ENCODE assay signal across 16 cellular contexts in genomic region chr4:803884-804283, GRCh38. TPM values are rescaled to one million over a fixed set of nuclear protein-coding genes. Genes with fewer than 3 reads are reported as not detected.
DNase-seq lines count a peak whose midpoint lies in the region; ATAC-seq and TF ChIP-seq lines count a peak whose summit lies in the region.
"Had no signal": no experiment of that assay in that cellular context is flagged by ENCODE, and none has a peak within 500 bp of the region (broad histone marks: within the 10 kb centered on the region; RNA-seq: fewer than 3 reads in every experiment).

No MANE protein-coding gene starts in this region.

- peaks cover 18% of the 10 kb centered on the region for H3K36me3 Mint-ChIP-seq in Caco-2 (ENCODE audit: insufficient read depth, unreplicated experiment)
- H3K36me3 Mint-ChIP-seq: CD4-positive, alpha-beta memory T cell had no signal

- TF ChIP-seq CTCF in Caco-2 (IDR thresholded peaks at IDR 0.05; ENCODE audit: insufficient read depth in 1 of 2, low read depth in 1 of 2, low read length in 1 of 2, severe bottlenecking in 1 of 2, unreplicated experiment in 1 of 2) (no peak), osteoblast (IDR thresholded peaks at IDR 0.05; ENCODE audit: extremely low read depth, low read depth, low read length) (no peak), left lung (IDR thresholded peaks at IDR 0.05) (no peak)

- peak overlapping the region; percentile 41 for H3K27ac ChIP-seq in caudate nucleus (ENCODE audit: low read depth, low read length)
- no peak overlapping the region for H3K27ac ChIP-seq in osteoblast (ENCODE audit: low read depth, low read length)
- H3K27ac ChIP-seq in left lung = no peak overlapping the region

- H3K79me2 ChIP-seq in osteoblast (ENCODE audit: insufficient read depth, low read length) = no peaks in the 10 kb centered on the region

- H3K27me3 Mint-ChIP-seq in Caco-2 (ENCODE audit: insufficient read depth, unreplicated experiment) = no peaks in the 10 kb centered on the region

- no peaks in the 10 kb centered on the region for H3K27me3 ChIP-seq in Caco-2 (replicated peaks; ENCODE audit: control insufficient read depth, insufficient read depth, low read length)
- no peaks in the 10 kb centered on the region for H3K27me3 ChIP-seq in osteoblast (ENCODE audit: insufficient read depth, low read length)
- peaks cover 0 to 37% of the 10 kb centered on the region in 2 donors for H3K27me3 ChIP-seq in left lung

- peaks cover 7% of the 10 kb centered on the region for H3K4me1 ChIP-seq in Caco-2
- no peaks in the 10 kb centered on the region for H3K4me1 ChIP-seq in osteoblast (ENCODE audit: insufficient read depth, low read length)
- no peaks in the 10 kb centered on the region for H3K4me1 ChIP-seq in left lung
- H3K4me1 ChIP-seq: HAP-1 had no signal

- intact Hi-C loops in Caco-2 (cut with micrococcal nuclease; ENCODE audit: unreplicated experiment) (no loop called here), left lung (cut with DNase I) (no loop called here)

- ATAC-seq in HG02678 (IDR thresholded peaks at IDR 0.05; ENCODE audit: unreplicated experiment) (no peak), GM19324 (IDR thresholded peaks at IDR 0.05; ENCODE audit: low FRiP score, unreplicated experiment) (no peak), left lung (no peak)
- ATAC-seq: GM12878 had no signal

- no peaks in the 10 kb centered on the region for H3K9me3 ChIP-seq in Caco-2
- H3K9me3 ChIP-seq in osteoblast (ENCODE audit: low read depth, low read length) = peaks cover 4% of the 10 kb centered on the region
- H3K9me3 ChIP-seq in left lung = no peaks in the 10 kb centered on the region

- no peaks in the 10 kb centered on the region for H4K20me1 ChIP-seq in osteoblast (ENCODE audit: insufficient read depth, low read length)

- H2AFZ ChIP-seq in osteoblast (ENCODE audit: low read length) = no peak overlapping the region

- BruUV-seq in Caco-2 (replicated peaks; lab: Mats Ljungman, UMichigan) = no TSS peak

- peaks cover 1% of the 10 kb centered on the region; the same call in 1 of the 2 replicates for H3K36me3 ChIP-seq in Caco-2 (ENCODE audit: control insufficient read depth, insufficient read depth, low read length)
- no peaks in the 10 kb centered on the region for H3K36me3 ChIP-seq in osteoblast (ENCODE audit: insufficient read depth, low read length)
- H3K36me3 ChIP-seq in left lung = no peaks in the 10 kb centered on the region
- H3K36me3 ChIP-seq: HAP-1 had no signal

- H3K4me2 ChIP-seq in osteoblast (ENCODE audit: insufficient read depth, low read length) = no peak overlapping the region

- DNase-seq in Caco-2 (no peak), caudate nucleus (lab: John Stamatoyannopoulos, UW) (peak in 17 of 61 donors; percentile 25 to 76 (median 38)), islet precursor cell (peak; percentile 35), osteoblast (ENCODE audit: insufficient read length, low spot score, missing footprints) (peak; percentile 58), HCEC 1CT (no peak), left lung (no peak)
- DNase-seq: C1 segment of cervical spinal cord; CD4-positive, alpha-beta memory T cell; COR-L47; DMS153; DND-41; GOT3 had no signal

- POLR2A ChIA-PET in Caco-2 (lab: Charles Lee) = no interaction called here

- H3K4me3 ChIP-seq in Caco-2 (ENCODE audit: low read depth, low read length) (peak overlapping the region; percentile 72), osteoblast (ENCODE audit: insufficient read depth, low read length) (no peak overlapping the region), left lung (no peak overlapping the region)
- H3K4me3 ChIP-seq: GM12878, HAP-1 had no signal

- H3K4me3 Mint-ChIP-seq in Caco-2 (ENCODE audit: unreplicated experiment) = peak overlapping the region; percentile 92
- H3K4me3 Mint-ChIP-seq: CD4-positive, alpha-beta memory T cell had no signal

- H3K4me1 Mint-ChIP-seq in Caco-2 (ENCODE audit: low read depth, unreplicated experiment) = peaks cover 5% of the 10 kb centered on the region

- peak overlapping the region; percentile 91 for H3K27ac Mint-ChIP-seq in Caco-2 (ENCODE audit: unreplicated experiment)
- H3K27ac Mint-ChIP-seq: CD4-positive, alpha-beta memory T cell had no signal

- H3K9me3 Mint-ChIP-seq in Caco-2 (ENCODE audit: unreplicated experiment) = no peaks in the 10 kb centered on the region

- CTCF ChIA-PET in Caco-2 (lab: Charles Lee) = no interaction called here

RNA-seq across cellular contexts. Expression of gene CPLX1, which starts 22.0 kb away (rescaled TPM):
- total RNA-seq in Caco-2 (2022) (20.5 and 20.9 TPM in 2 replicates), osteoblast (not detected in 2 replicates), left lung (1 to 10 TPM; 3.1 to 3.2 TPM)

Comparison
In these comparisons a context has a peak if more than half of its experiments do, and no peak if none do; other contexts are left out.
1. DNase-seq: peak in islet precursor cell (single experiment) and osteoblast (single experiment); none in Caco-2 (0 of 2), HCEC 1CT (single experiment) and left lung (0 of 2).